In genomic region chr21:15826147-15826780, GRCh38 we compare ENCODE assay signal across 8 cellular contexts.
DNase-seq lines count a peak whose midpoint lies in the region; ATAC-seq and TF ChIP-seq lines count a peak whose summit lies in the region.

No MANE protein-coding gene starts in this region.

- H3K4me3 ChIP-seq in H7 (ENCODE audit: insufficient read depth, low read depth, low read length) (no peak overlapping the region), breast epithelium (no peak overlapping the region)

- no peaks in the 10 kb centered on the region for H3K4me1 ChIP-seq in breast epithelium

- intact Hi-C loops in breast epithelium (cut with DNase I; ENCODE audit: low total_unique reads) (no loop called here), left colon (cut with DNase I, micrococcal nuclease) (loop anchor here in 1 of 2 donors (5.0 kb wide), 1 partner anchor 94 kb away; no protein-coding TSS in a partner anchor)

- peak in 2 of 3 donors; percentile 32 to 36 for TF ChIP-seq CTCF in breast epithelium (IDR thresholded peaks at IDR 0.05)

- H3K27ac ChIP-seq in breast epithelium = no peak overlapping the region

- ATAC-seq in left colon = peak; percentile 95

- no peak for TF ChIP-seq POLR2A in breast epithelium (IDR thresholded peaks at IDR 0.05)

- H3K9me3 ChIP-seq in breast epithelium = no peaks in the 10 kb centered on the region

- no peaks in the 10 kb centered on the region for H3K27me3 ChIP-seq in H7 (ENCODE audit: control insufficient read depth, insufficient read depth, low read length)
- H3K27me3 ChIP-seq in breast epithelium = no peaks in the 10 kb centered on the region

- H3K36me3 ChIP-seq in H7 (replicated peaks; ENCODE audit: control insufficient read depth, insufficient read depth, low read length) (peaks cover 2% of the 10 kb centered on the region; the same call in 1 of the 2 replicates), breast epithelium (no peaks in the 10 kb centered on the region)

- peak; percentile 22 for DNase-seq in stimulated activated CD4-positive, alpha-beta T cell treated with anti-CD3 and anti-CD28 coated beads, Interleukin-4, amount 100 ng/mL, for 24 hours
- DNase-seq in stimulated activated CD4-positive, alpha-beta T cell treated with anti-CD3 and anti-CD28 coated beads, Interleukin-1b, Interleukin-23, amount 100 ng/mL, for 48 hours = no peak
- DNase-seq in H7 (peak; percentile 25), NCI-H69 (lab: John Stamatoyannopoulos, UW) (peak; percentile 57), breast epithelium (ENCODE audit: low spot score in 2 of 2) (no peak), left colon (no peak), NCI-H2081 treated with DMSO at 0.1 percent for 48 hours (lab: John Stamatoyannopoulos, UW) (no peak), amniotic stem cell (lab: John Stamatoyannopoulos, UW) (no peak)

Comparison
In these comparisons a context has a peak if more than half of its experiments do, and no peak if none do; other contexts are left out.
1. DNase-seq: peak in stimulated activated CD4-positive, alpha-beta T cell treated with anti-CD3 and anti-CD28 coated beads, Interleukin-4, amount 100 ng/mL, for 24 hours (single experiment), H7 (single experiment) and NCI-H69 (single experiment); none in stimulated activated CD4-positive, alpha-beta T cell treated with anti-CD3 and anti-CD28 coated beads, Interleukin-1b, Interleukin-23, amount 100 ng/mL, for 48 hours (single experiment), breast epithelium (0 of 2), left colon (0 of 2), NCI-H2081 treated with DMSO at 0.1 percent for 48 hours (single experiment) and amniotic stem cell (single experiment).